In genomic region chr16:57845115-57845514, GRCh38 we compare ENCODE assay signal across 1 cellular context.
TF ChIP-seq lines count a peak whose summit lies in the region.

No MANE protein-coding gene starts in this region.

TF ChIP-seq in H1, 55 proteins besides CTCF, POLR2A, EP300 and RAD21:
- TF ChIP-seq, protein P1, sequence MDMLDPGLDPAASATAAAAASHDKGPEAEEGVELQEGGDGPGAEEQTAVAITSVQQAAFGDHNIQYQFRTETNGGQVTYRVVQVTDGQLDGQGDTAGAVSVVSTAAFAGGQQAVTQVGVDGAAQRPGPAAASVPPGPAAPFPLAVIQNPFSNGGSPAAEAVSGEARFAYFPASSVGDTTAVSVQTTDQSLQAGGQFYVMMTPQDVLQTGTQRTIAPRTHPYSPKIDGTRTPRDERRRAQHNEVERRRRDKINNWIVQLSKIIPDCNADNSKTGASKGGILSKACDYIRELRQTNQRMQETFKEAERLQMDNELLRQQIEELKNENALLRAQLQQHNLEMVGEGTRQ (IDR thresholded peaks at IDR 0.05; ENCODE audit: low read length): no peak
- no peak for TF ChIP-seq POLR2AphosphoS5 (IDR thresholded peaks at IDR 0.05; ENCODE audit: low read depth, low read length)
